Comparison of ENCODE assay signal across 19 cellular contexts in the genomic region with DNA sequence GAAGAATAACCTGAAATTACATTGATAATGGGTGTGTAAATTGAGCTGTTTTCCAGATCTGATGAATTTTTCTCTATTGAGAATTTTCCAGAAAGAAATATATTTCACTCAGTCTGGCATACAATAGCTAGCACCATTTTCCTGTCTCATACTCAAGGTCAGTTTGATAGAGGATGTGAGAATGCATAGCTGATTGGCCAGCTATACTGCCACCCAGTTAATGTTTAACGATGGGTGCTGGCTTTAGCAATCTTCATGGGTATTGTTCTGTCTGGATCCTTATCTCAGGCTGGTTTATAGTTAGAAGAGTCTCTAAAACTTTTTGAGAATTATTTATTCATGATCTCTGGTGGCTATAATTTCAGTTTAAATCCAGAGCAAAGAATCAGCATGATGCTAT.
DNase-seq lines count a peak whose midpoint lies in the region; ATAC-seq and TF ChIP-seq lines count a peak whose summit lies in the region.
"Had no signal": no experiment of that assay in that cellular context is flagged by ENCODE, and none has a peak within 500 bp of the region (broad histone marks: within the 10 kb centered on the region; RNA-seq: fewer than 3 reads in every experiment).

No MANE protein-coding gene starts in this region.

- H3K9me3 ChIP-seq in body of pancreas: no peaks in the 10 kb centered on the region
- H3K9me3 ChIP-seq: A549 had no signal

- intact Hi-C loops in Calu3 (cut with micrococcal nuclease; ENCODE audit: unreplicated experiment): no loop called here
- intact Hi-C loops in body of pancreas (cut with DNase I): no loop called here

- ATAC-seq in GM19395 (IDR thresholded peaks at IDR 0.05; ENCODE audit: unreplicated experiment): peak; percentile 77
- no peak for ATAC-seq in body of pancreas
- no peak for ATAC-seq in HG03432 (IDR thresholded peaks at IDR 0.05; ENCODE audit: unreplicated experiment)
- ATAC-seq: A549, HepG2 had no signal

- TF ChIP-seq POLR2A in body of pancreas (IDR thresholded peaks at IDR 0.05): no peak

- CTCF ChIA-PET in Calu3 (lab: Charles Lee): interaction anchor here (0.6 to 1.1 kb wide), 5 partner anchors 10 to 730 kb away, joined by 3 to 5 read pairs (median 4); no protein-coding TSS in a partner anchor

- DNase-seq in Calu3 (peak; percentile 39), body of pancreas (peak in 3 of 4 donors; percentile 4 to 14 (median 6)), mucosa of gallbladder (ENCODE audit: low spot score) (peak; percentile 61), endothelial cell (ENCODE audit: low spot score) (no peak), immature natural killer cell (no peak), AG08396 (ENCODE audit: low spot score) (no peak)
- DNase-seq: CD4-positive, alpha-beta T cell; GOT3; Karpas-422; MM.1S; NCI-H1105; NCI-H1694 treated with DMSO at 0.1 percent for 48 hours; NCI-H774; PC-9; SHP77 treated with DMSO at 0.1 percent for 48 hours had no signal

- TF ChIP-seq CTCF in Calu3 (IDR thresholded peaks at IDR 0.05; ENCODE audit: unreplicated experiment): no peak
- TF ChIP-seq CTCF in body of pancreas (IDR thresholded peaks at IDR 0.05): no peak
- TF ChIP-seq CTCF in endothelial cell (IDR thresholded peaks at IDR 0.05; ENCODE audit: unreplicated experiment): no peak

- H3K27me3 ChIP-seq in body of pancreas: no peaks in the 10 kb centered on the region

- WGBS in body of pancreas, 2 donors: 8 to 25% methylated on average over 1 of the region's 1 CpG

- H3K9me3 Mint-ChIP-seq in Calu3 (ENCODE audit: low read depth, unreplicated experiment): no peaks in the 10 kb centered on the region
- H3K9me3 Mint-ChIP-seq in endothelial cell (ENCODE audit: unreplicated experiment): no peaks in the 10 kb centered on the region
- peaks cover 0 to 14% (median 5%) of the 10 kb centered on the region in 6 donors for H3K9me3 Mint-ChIP-seq in immature natural killer cell

- no peak overlapping the region for H3K27ac ChIP-seq in body of pancreas
- H3K27ac ChIP-seq: A549, PC-9 had no signal

- BruUV-seq in Calu3 (replicated peaks; lab: Mats Ljungman, UMichigan): no TSS peak

- H3K4me3 ChIP-seq in body of pancreas: no peak overlapping the region
- H3K4me3 ChIP-seq: A549, PC-9 had no signal

- H3K4me1 Mint-ChIP-seq in Calu3 (ENCODE audit: low read depth, unreplicated experiment) (peaks cover 11% of the 10 kb centered on the region), endothelial cell (ENCODE audit: unreplicated experiment) (no peaks in the 10 kb centered on the region), immature natural killer cell (no peaks in the 10 kb centered on the region)

- H3K27ac Mint-ChIP-seq in Calu3 (ENCODE audit: unreplicated experiment) (no peak overlapping the region), endothelial cell (ENCODE audit: unreplicated experiment) (no peak overlapping the region), immature natural killer cell (no peak overlapping the region)
- H3K27ac Mint-ChIP-seq: CD4-positive, alpha-beta T cell had no signal

- H3K36me3 Mint-ChIP-seq in Calu3 (ENCODE audit: insufficient read depth, unreplicated experiment): no peaks in the 10 kb centered on the region
- H3K36me3 Mint-ChIP-seq in endothelial cell (ENCODE audit: low read depth, unreplicated experiment): no peaks in the 10 kb centered on the region
- H3K36me3 Mint-ChIP-seq in immature natural killer cell: no peaks in the 10 kb centered on the region

- peaks cover 10% of the 10 kb centered on the region for H3K4me1 ChIP-seq in body of pancreas

- no peaks in the 10 kb centered on the region for H3K27me3 Mint-ChIP-seq in Calu3 (ENCODE audit: unreplicated experiment)
- H3K27me3 Mint-ChIP-seq in endothelial cell (ENCODE audit: unreplicated experiment): no peaks in the 10 kb centered on the region
- H3K27me3 Mint-ChIP-seq in immature natural killer cell (ENCODE audit: low read depth in 3 of 3): peaks cover 0 to 2% (median 0%) of the 10 kb centered on the region in 3 donors
- H3K27me3 Mint-ChIP-seq: CD4-positive, alpha-beta T cell had no signal

- H3K4me3 Mint-ChIP-seq in Calu3 (ENCODE audit: low read depth, unreplicated experiment) (no peak overlapping the region), endothelial cell (ENCODE audit: unreplicated experiment) (no peak overlapping the region), immature natural killer cell (no peak overlapping the region)
- H3K4me3 Mint-ChIP-seq: CD4-positive, alpha-beta T cell had no signal

- no peaks in the 10 kb centered on the region for H3K36me3 ChIP-seq in body of pancreas (replicated peaks in 1 of 2; ENCODE audit: insufficient read depth in 1 of 2, low read depth in 2 of 2)

Comparison
In these comparisons a context has a peak if more than half of its experiments do, and no peak if none do; other contexts are left out.
1. DNase-seq: peak in Calu3 (single experiment), body of pancreas (3 of 4) and mucosa of gallbladder (single experiment); none in endothelial cell (single experiment), immature natural killer cell (0 of 3) and AG08396 (single experiment).